1 cellular context compared by ENCODE assay signal in genomic region chr7:143650447-143650846, GRCh38. TPM values are rescaled to one million over a fixed set of nuclear protein-coding genes. Genes with fewer than 3 reads are reported as not detected.
"Had no signal": no experiment of that assay in that cellular context is flagged by ENCODE, and none has a peak within 500 bp of the region (broad histone marks: within the 10 kb centered on the region; RNA-seq: fewer than 3 reads in every experiment).

No MANE protein-coding gene starts in this region.

RNA-seq across cellular contexts. Expression of gene TCAF2, which starts 29.7 kb away (rescaled TPM):
- polyA plus RNA-seq: GM23338 had no signal
